Comparison of ENCODE assay signal across 8 cellular contexts in genomic region chr7:155803418-155804376, GRCh38. TPM values are rescaled to one million over a fixed set of nuclear protein-coding genes. Genes with fewer than 3 reads are reported as not detected.
DNase-seq lines count a peak whose midpoint lies in the region; ATAC-seq, FAIRE-seq and TF ChIP-seq lines count a peak whose summit lies in the region.

No MANE protein-coding gene starts in this region.

- H3K27me3 Mint-ChIP-seq in CD8-positive, alpha-beta memory T cell, result peaks cover 35 to 69% of the 10 kb centered on the region in 2 donors
- peaks cover 33% of the 10 kb centered on the region for H3K27me3 Mint-ChIP-seq in chondrocyte (ENCODE audit: low read depth)
- H3K27me3 Mint-ChIP-seq in natural killer cell (ENCODE audit: low read depth in 2 of 2), result peaks cover 40 to 43% of the 10 kb centered on the region in 2 donors

- peaks cover 7 to 30% (median 13%) of the 10 kb centered on the region in 3 donors for H3K4me1 Mint-ChIP-seq in CD8-positive, alpha-beta memory T cell
- H3K4me1 Mint-ChIP-seq in chondrocyte (ENCODE audit: low read depth), result peaks cover 18% of the 10 kb centered on the region
- peaks cover 0 to 2% of the 10 kb centered on the region in 2 donors for H3K4me1 Mint-ChIP-seq in natural killer cell

- no peaks in the 10 kb centered on the region for H3K36me3 Mint-ChIP-seq in CD8-positive, alpha-beta memory T cell
- H3K36me3 Mint-ChIP-seq in chondrocyte (ENCODE audit: low read depth) (no peaks in the 10 kb centered on the region), natural killer cell (no peaks in the 10 kb centered on the region)

- H3K27me3 ChIP-seq in CD8-positive, alpha-beta memory T cell (ENCODE audit: insufficient read depth, low read length, poor library complexity, severe bottlenecking), result peaks cover 4% of the 10 kb centered on the region

- TF ChIP-seq CTCF in chondrocyte (IDR thresholded peaks at IDR 0.05) (no peak), natural killer cell (IDR thresholded peaks at IDR 0.05) (no peak), GM20000 (IDR thresholded peaks at IDR 0.05; ENCODE audit: extremely low read depth, missing control alignments) (no peak)

- H3K36me3 ChIP-seq in CD8-positive, alpha-beta memory T cell (ENCODE audit: insufficient read depth, low read length), result no peaks in the 10 kb centered on the region

- no peak for TF ChIP-seq POLR2A in H54 (IDR thresholded peaks at IDR 0.05; ENCODE audit: low read depth, low read length)

- H3K4me1 ChIP-seq in CD8-positive, alpha-beta memory T cell (ENCODE audit: insufficient read depth, low read length), result no peaks in the 10 kb centered on the region

- H3K9me3 Mint-ChIP-seq in CD8-positive, alpha-beta memory T cell, result peaks cover 0 to 2% (median 0%) of the 10 kb centered on the region in 5 donors
- H3K9me3 Mint-ChIP-seq in chondrocyte (ENCODE audit: low read depth), result no peaks in the 10 kb centered on the region
- no peaks in the 10 kb centered on the region for H3K9me3 Mint-ChIP-seq in natural killer cell

- no peak for FAIRE-seq in H54 (lab: Jason Lieb, UNC)

- no peak for ATAC-seq in natural killer cell
- no peak for ATAC-seq in GM21381 (IDR thresholded peaks at IDR 0.05; ENCODE audit: unreplicated experiment)

- H3K4me3 ChIP-seq in CD8-positive, alpha-beta memory T cell (ENCODE audit: low read length), result no peak overlapping the region

- CTCF ChIA-PET in CD8-positive, alpha-beta memory T cell (lab: Charles Lee), result no interaction called here

- H3K9me3 ChIP-seq in CD8-positive, alpha-beta memory T cell (ENCODE audit: low read length), result no peaks in the 10 kb centered on the region

- H3K27ac ChIP-seq in CD8-positive, alpha-beta memory T cell (ENCODE audit: low read depth, low read length), result no peak overlapping the region

- H3K27ac Mint-ChIP-seq in CD8-positive, alpha-beta memory T cell, result no peak overlapping the region
- H3K27ac Mint-ChIP-seq in chondrocyte (ENCODE audit: unreplicated experiment), result no peak overlapping the region
- no peak overlapping the region for H3K27ac Mint-ChIP-seq in natural killer cell

- POLR2A ChIA-PET in CD8-positive, alpha-beta memory T cell (lab: Charles Lee), result no interaction called here

- DNase-seq in CD8-positive, alpha-beta memory T cell, result peak in 1 of 5 donors; percentile 38
- peak; percentile 62 to 86 for DNase-seq in Kasumi-1 (lab: John Stamatoyannopoulos, UW)
- DNase-seq in chondrocyte (ENCODE audit: low spot score), result peak; percentile 91
- DNase-seq in natural killer cell, result no peak
- no peak for DNase-seq in H54 (ENCODE audit: insufficient read length, low spot score)
- no peak for DNase-seq in GM20000 (ENCODE audit: low spot score)
- DNase-seq in NCI-H146 treated with DMSO at 0.1 percent for 48 hours (lab: John Stamatoyannopoulos, UW; ENCODE audit: unreplicated experiment), result no peak

- intact Hi-C loops in natural killer cell (cut with micrococcal nuclease), result no loop called here

- peak overlapping the region in 6 of 7 donors; percentile 48 to 87 (median 61) for H3K4me3 Mint-ChIP-seq in CD8-positive, alpha-beta memory T cell
- H3K4me3 Mint-ChIP-seq in chondrocyte (ENCODE audit: unreplicated experiment) (peak overlapping the region; percentile 75), natural killer cell (peak overlapping the region; percentile 21)

RNA-seq across cellular contexts. Expression of gene SHH, which starts 8.6 kb away (rescaled TPM):
- not detected for total RNA-seq in CD8-positive, alpha-beta memory T cell
- polyA plus RNA-seq in CD8-positive, alpha-beta memory T cell, result not detected
- total RNA-seq in chondrocyte (not detected in 3 replicates), natural killer cell (not detected)

Comparison
In these comparisons a context has a peak if more than half of its experiments do, and no peak if none do; other contexts are left out.
1. DNase-seq: peak in Kasumi-1 (2 of 2) and chondrocyte (single experiment); none in natural killer cell (single experiment), H54 (single experiment), GM20000 (single experiment) and NCI-H146 treated with DMSO at 0.1 percent for 48 hours (single experiment).
2. H3K4me3 Mint-ChIP-seq: peak in every context shown above with its lines; median percentile 75 in chondrocyte; 61 in CD8-positive, alpha-beta memory T cell; 21 in natural killer cell.